ENCODE assay signal across 32 cellular contexts in genomic region chr20:22101606-22102005, GRCh38.
A peak's percentile ranks its signal among the peaks of the same experiment; 100 is the strongest.
DNase-seq lines count a peak whose midpoint lies in the region; ATAC-seq, FAIRE-seq and TF ChIP-seq lines count a peak whose summit lies in the region.
"Had no signal": no experiment of that assay in that cellular context is flagged by ENCODE, and none has a peak within 500 bp of the region (broad histone marks: within the 10 kb centered on the region; RNA-seq: fewer than 3 reads in every experiment).

No MANE protein-coding gene starts in this region.

- no peak for TF ChIP-seq CTCF in HepG2 (CRISPR knock-in tag; IDR thresholded peaks at IDR 0.05)
- no peak for TF ChIP-seq CTCF in right lobe of liver (IDR thresholded peaks at IDR 0.05)
- no peak for TF ChIP-seq CTCF in HEK293 (tag by site-specific recombination; IDR thresholded peaks at IDR 0.05)

- no TSS peak for BruUV-seq in HepG2 (replicated peaks; lab: Mats Ljungman, UMichigan)

- CTCF ChIA-PET in HepG2 (lab: Yijun Ruan, JAX; ENCODE audit: low intra/inter-chr PET ratio, low total read pairs) (no interaction called here), HEK293 (lab: Yijun Ruan, JAX) (interaction anchor here (0.7 kb wide), 1 partner anchor 443 kb away, joined by 3 read pairs; no protein-coding TSS in a partner anchor)
- CTCF ChIA-PET in CD8-positive, alpha-beta memory T cell (lab: Charles Lee), result no interaction called here

- POLR2A ChIA-PET in HepG2 (lab: Yijun Ruan, JAX), result no interaction called here
- POLR2A ChIA-PET in HEK293 (lab: Yijun Ruan, JAX), result no interaction called here
- POLR2A ChIA-PET in CD8-positive, alpha-beta memory T cell (lab: Charles Lee), result no interaction called here

- H3K4me3 ChIP-seq in HepG2 (replicated peaks in 1 of 3; ENCODE audit: insufficient read depth in 1 of 3, low read depth in 2 of 3, low read length in 3 of 3) (no peak overlapping the region), right lobe of liver (no peak overlapping the region), HEK293 (ENCODE audit: low read depth, low read length) (no peak overlapping the region)
- H3K4me3 ChIP-seq in CD8-positive, alpha-beta memory T cell (ENCODE audit: low read length), result no peak overlapping the region
- H3K4me3 ChIP-seq: A549; BLaER1; BLaER1 treated with 17β-estradiol and CSF1 and Interleukin-3, amounts not matched to agents 10 nM and 100 nM had no signal

- H3K36me3 ChIP-seq in HepG2 (replicated peaks in 1 of 2; ENCODE audit: control insufficient read depth in 1 of 2, insufficient read depth in 2 of 2, low read length in 2 of 2) (no peaks in the 10 kb centered on the region), right lobe of liver (no peaks in the 10 kb centered on the region), HEK293 (ENCODE audit: control insufficient read depth in 2 of 2, insufficient read depth in 1 of 2, low read length in 2 of 2) (no peaks in the 10 kb centered on the region)
- H3K36me3 ChIP-seq in CD8-positive, alpha-beta memory T cell (ENCODE audit: insufficient read depth, low read length), result no peaks in the 10 kb centered on the region
- H3K36me3 ChIP-seq: BE2C; BLaER1; BLaER1 treated with 17β-estradiol and CSF1 and Interleukin-3, amounts not matched to agents 10 nM and 100 nM had no signal

- DNase-seq in HepG2 (ENCODE audit: low spot score) (no peak), right lobe of liver (no peak)
- DNase-seq in CD8-positive, alpha-beta memory T cell, result no peak
- DNase-seq: 8988T; ACHN; AML-193; BE2C; C1 segment of cervical spinal cord; Caco-2; Calu3; CD4-positive, alpha-beta memory T cell; CD4-positive, alpha-beta T cell; CD4-positive, CD25-positive, alpha-beta regulatory T cell; CD8-positive, alpha-beta T cell; COR-L47; DMS 273 treated with DMSO at 0.1 percent for 48 hours; DMS153; DMS53; DMS79; DMS79 treated with DMSO at 0.1 percent for 48 hours; DND-41; EL had no signal

- no peaks in the 10 kb centered on the region for H4K20me1 ChIP-seq in HepG2 (ENCODE audit: insufficient read depth, low read length)
- H4K20me1 ChIP-seq: BLaER1; BLaER1 treated with 17β-estradiol and CSF1 and Interleukin-3, amounts not matched to agents 10 nM and 100 nM had no signal

- H3K4me1 ChIP-seq in HepG2 (ENCODE audit: insufficient read depth, low read length) (no peaks in the 10 kb centered on the region), right lobe of liver (no peaks in the 10 kb centered on the region), HEK293 (ENCODE audit: control insufficient read depth, insufficient read depth, low read length) (no peaks in the 10 kb centered on the region)
- H3K4me1 ChIP-seq in CD8-positive, alpha-beta memory T cell (ENCODE audit: insufficient read depth, low read length), result no peaks in the 10 kb centered on the region
- H3K4me1 ChIP-seq: A549, BE2C, BLaER1, Caco-2 had no signal

- H3K36me3 Mint-ChIP-seq in CD8-positive, alpha-beta memory T cell, result no peaks in the 10 kb centered on the region
- H3K36me3 Mint-ChIP-seq: CD14-positive monocyte; CD4-positive, alpha-beta memory T cell; CD4-positive, CD25-positive, alpha-beta regulatory T cell; CD8-positive, alpha-beta T cell had no signal

- ATAC-seq in HepG2 (no peak), right lobe of liver (no peak)
- ATAC-seq: A549; CD8-positive, alpha-beta T cell had no signal

- TF ChIP-seq POLR2A in HepG2 (IDR thresholded peaks at IDR 0.05; ENCODE audit: insufficient read depth in 1 of 2, low read depth in 2 of 2, low read length in 2 of 2), result no peak
- TF ChIP-seq POLR2A in right lobe of liver (IDR thresholded peaks at IDR 0.05), result no peak

- H3K4me3 Mint-ChIP-seq in CD8-positive, alpha-beta memory T cell, result no peak overlapping the region
- H3K4me3 Mint-ChIP-seq: B cell; CD14-positive monocyte; CD4-positive, alpha-beta memory T cell; CD4-positive, alpha-beta T cell; CD4-positive, CD25-positive, alpha-beta regulatory T cell; CD8-positive, alpha-beta T cell had no signal

- no peak overlapping the region for H3K9ac ChIP-seq in HepG2 (ENCODE audit: insufficient read depth, low read depth, low read length)
- H3K9ac ChIP-seq: BLaER1; BLaER1 treated with 17β-estradiol and CSF1 and Interleukin-3, amounts not matched to agents 10 nM and 100 nM had no signal

- intact Hi-C loops in HepG2 (cut with micrococcal nuclease; ENCODE audit: unreplicated experiment), result no loop called here
- intact Hi-C loops in right lobe of liver (cut with DNase I), result loop anchor here (10.0 kb wide), 1 partner anchor 297 kb away; no protein-coding TSS in a partner anchor

- FAIRE-seq in HepG2 (lab: Jason Lieb, UNC), result no peak
- FAIRE-seq: A204.1, A549, D721Med had no signal

- peaks cover 8 to 40% (median 26%) of the 10 kb centered on the region in 5 donors for H3K9me3 Mint-ChIP-seq in CD8-positive, alpha-beta memory T cell

- H3K79me2 ChIP-seq in HepG2 (ENCODE audit: insufficient read depth, low read length), result no peaks in the 10 kb centered on the region

- H3K9me3 ChIP-seq in HepG2 (ENCODE audit: low read length), result no peaks in the 10 kb centered on the region
- no peaks in the 10 kb centered on the region for H3K9me3 ChIP-seq in right lobe of liver
- no peaks in the 10 kb centered on the region for H3K9me3 ChIP-seq in HEK293 (ENCODE audit: control insufficient read depth, insufficient read depth, low read depth, low read length)
- no peaks in the 10 kb centered on the region for H3K9me3 ChIP-seq in CD8-positive, alpha-beta memory T cell (ENCODE audit: low read length)
- H3K9me3 ChIP-seq: A549, BE2C, BLaER1, Caco-2 had no signal

- TF ChIP-seq RAD21 in HepG2 (CRISPR knock-in tag; IDR thresholded peaks at IDR 0.05), result no peak

- TF ChIP-seq EP300 in HepG2 (IDR thresholded peaks at IDR 0.05; ENCODE audit: low read depth in 2 of 2, low read length in 2 of 2) (no peak), HepG2 (CRISPR knock-in tag; IDR thresholded peaks at IDR 0.05; ENCODE audit: borderline replicate concordance) (no peak)

- H3K27me3 Mint-ChIP-seq in CD8-positive, alpha-beta memory T cell, result no peaks in the 10 kb centered on the region
- H3K27me3 Mint-ChIP-seq: B cell; CD4-positive, alpha-beta memory T cell; CD4-positive, alpha-beta T cell; CD4-positive, CD25-positive, alpha-beta regulatory T cell had no signal

- in situ Hi-C loops in HepG2 (cut with HindIII; ENCODE audit: extremely low pct_ligation_motif_present, low pct_unique_long_range_greater_than_20kb), result loop anchor here (10.0 kb wide), 1 partner anchor 397 kb away; the partner anchor contains the start of gene PAX1

- H3K4me2 ChIP-seq in HepG2 (ENCODE audit: low read depth, low read length), result no peak overlapping the region
- H3K4me2 ChIP-seq: A549; BLaER1; BLaER1 treated with 17β-estradiol and CSF1 and Interleukin-3, amounts not matched to agents 10 nM and 100 nM had no signal

- H3K27ac Mint-ChIP-seq in CD8-positive, alpha-beta memory T cell, result no peak overlapping the region
- H3K27ac Mint-ChIP-seq: B cell; CD14-positive monocyte; CD4-positive, alpha-beta T cell; CD4-positive, CD25-positive, alpha-beta regulatory T cell; CD8-positive, alpha-beta T cell had no signal

- no peak overlapping the region for H3K27ac ChIP-seq in HepG2 (ENCODE audit: extremely low read length, insufficient read depth, low read length)
- no peak overlapping the region for H3K27ac ChIP-seq in right lobe of liver
- no peak overlapping the region for H3K27ac ChIP-seq in HEK293 (ENCODE audit: extremely low read depth, low read depth, low read length)
- H3K27ac ChIP-seq in CD8-positive, alpha-beta memory T cell (ENCODE audit: low read depth, low read length), result no peak overlapping the region
- H3K27ac ChIP-seq: 22Rv1; A549; BLaER1; BLaER1 treated with 17β-estradiol and CSF1 and Interleukin-3, amounts not matched to agents 10 nM and 100 nM; C4-2B had no signal

- 2% methylated on average over 3 of the region's 3 CpGs for WGBS in HepG2 (ENCODE audit: low lambda C conversion rate)
- 47% methylated on average over 3 of the region's 3 CpGs for WGBS in right lobe of liver (ENCODE audit: insufficient coverage, low coverage, low lambda C conversion rate, missing lambda C conversion rate)

- H3K27me3 ChIP-seq in HepG2 (ENCODE audit: control insufficient read depth in 1 of 2, insufficient read depth in 2 of 2, low read length in 2 of 2) (no peaks in the 10 kb centered on the region), right lobe of liver (no peaks in the 10 kb centered on the region)
- H3K27me3 ChIP-seq in CD8-positive, alpha-beta memory T cell (ENCODE audit: insufficient read depth, low read length, poor library complexity, severe bottlenecking), result no peaks in the 10 kb centered on the region
- H3K27me3 ChIP-seq: BE2C; BLaER1; BLaER1 treated with 17β-estradiol and CSF1 and Interleukin-3, amounts not matched to agents 10 nM and 100 nM had no signal

- H3K4me1 Mint-ChIP-seq in CD8-positive, alpha-beta memory T cell, result no peaks in the 10 kb centered on the region
- H3K4me1 Mint-ChIP-seq: B cell; CD14-positive monocyte; CD4-positive, alpha-beta memory T cell; CD4-positive, CD25-positive, alpha-beta regulatory T cell had no signal

- no peak overlapping the region for H2AFZ ChIP-seq in HepG2 (ENCODE audit: low read length)

TF ChIP-seq in HepG2, 621 proteins besides CTCF, POLR2A, EP300 and RAD21 (continues in another document):
- TF ChIP-seq SSRP1 (CRISPR knock-in tag; IDR thresholded peaks at IDR 0.05), result no peak
- TF ChIP-seq ZNF253 (CRISPR knock-in tag; IDR thresholded peaks at IDR 0.05; ENCODE audit: borderline replicate concordance), result no peak
- TF ChIP-seq ZNF331 (CRISPR knock-in tag; IDR thresholded peaks at IDR 0.05), result no peak
- TF ChIP-seq, protein P1, sequence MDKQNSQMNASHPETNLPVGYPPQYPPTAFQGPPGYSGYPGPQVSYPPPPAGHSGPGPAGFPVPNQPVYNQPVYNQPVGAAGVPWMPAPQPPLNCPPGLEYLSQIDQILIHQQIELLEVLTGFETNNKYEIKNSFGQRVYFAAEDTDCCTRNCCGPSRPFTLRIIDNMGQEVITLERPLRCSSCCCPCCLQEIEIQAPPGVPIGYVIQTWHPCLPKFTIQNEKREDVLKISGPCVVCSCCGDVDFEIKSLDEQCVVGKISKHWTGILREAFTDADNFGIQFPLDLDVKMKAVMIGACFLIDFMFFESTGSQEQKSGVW (CRISPR knock-in tag; IDR thresholded peaks at IDR 0.05; ENCODE audit: borderline replicate concordance), result no peak
- TF ChIP-seq TCF7 (IDR thresholded peaks at IDR 0.05; ENCODE audit: low read depth), result no peak

TF ChIP-seq in HEK293, 187 proteins besides CTCF, POLR2A, EP300 and RAD21 (continues in another document):
- peak; percentile 20; the same call in 1 of the 2 replicates for TF ChIP-seq ZNF266 (tag by site-specific recombination; IDR thresholded peaks at IDR 0.05; ENCODE audit: low read depth)
